ENCODE assay signal across 1 cellular context in the genomic region with DNA sequence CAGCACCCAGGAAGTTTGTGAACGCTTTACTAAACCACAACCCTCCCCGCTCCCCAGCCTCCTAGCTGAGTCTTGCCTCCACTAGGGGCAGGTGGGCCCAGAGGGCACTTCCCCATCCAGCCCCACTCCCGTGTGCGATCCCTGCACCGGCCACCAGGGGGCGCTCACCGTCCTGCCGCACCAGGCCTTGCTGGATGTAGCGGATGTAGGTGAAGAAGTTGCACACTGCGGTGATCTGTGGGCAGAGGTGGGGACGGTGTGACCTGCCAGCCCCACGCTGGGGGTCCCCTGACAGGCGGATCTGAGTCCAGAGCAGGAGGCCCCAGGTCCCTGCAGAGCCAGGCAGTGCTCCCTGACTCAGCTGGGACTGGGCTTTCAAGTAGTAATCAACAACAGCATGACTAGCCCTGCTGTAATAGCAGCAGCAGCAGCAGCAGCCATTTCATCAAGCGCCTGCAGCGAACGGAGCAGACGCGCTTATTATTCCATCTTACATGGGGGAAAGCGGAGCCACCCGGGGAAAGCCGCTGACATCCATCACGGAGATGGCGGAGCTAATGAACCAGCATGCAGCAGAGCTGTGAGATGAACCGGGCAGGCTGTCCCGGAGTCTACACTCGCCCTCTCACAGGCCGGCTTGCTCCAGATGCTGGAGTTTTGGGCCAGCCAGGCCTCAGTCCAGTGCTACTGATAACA.
TF ChIP-seq lines count a peak whose summit lies in the region.

No MANE protein-coding gene starts in this region.

TF ChIP-seq in HepG2, 621 proteins besides CTCF, POLR2A, EP300 and RAD21 (continued from another document and continues in another):
- TF ChIP-seq, protein P1, sequence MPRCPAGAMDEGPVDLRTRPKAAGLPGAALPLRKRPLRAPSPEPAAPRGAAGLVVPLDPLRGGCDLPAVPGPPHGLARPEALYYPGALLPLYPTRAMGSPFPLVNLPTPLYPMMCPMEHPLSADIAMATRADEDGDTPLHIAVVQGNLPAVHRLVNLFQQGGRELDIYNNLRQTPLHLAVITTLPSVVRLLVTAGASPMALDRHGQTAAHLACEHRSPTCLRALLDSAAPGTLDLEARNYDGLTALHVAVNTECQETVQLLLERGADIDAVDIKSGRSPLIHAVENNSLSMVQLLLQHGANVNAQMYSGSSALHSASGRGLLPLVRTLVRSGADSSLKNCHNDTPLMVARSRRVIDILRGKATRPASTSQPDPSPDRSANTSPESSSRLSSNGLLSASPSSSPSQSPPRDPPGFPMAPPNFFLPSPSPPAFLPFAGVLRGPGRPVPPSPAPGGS (CRISPR knock-in tag; IDR thresholded peaks at IDR 0.05) = no peak
- TF ChIP-seq SP140L (CRISPR knock-in tag; IDR thresholded peaks at IDR 0.05; ENCODE audit: borderline replicate concordance) = no peak
- TF ChIP-seq ZNF878 (CRISPR knock-in tag; IDR thresholded peaks at IDR 0.05) = no peak
- TF ChIP-seq EED (CRISPR knock-in tag; IDR thresholded peaks at IDR 0.05) = no peak
- no peak for TF ChIP-seq ZNF33A (CRISPR knock-in tag; IDR thresholded peaks at IDR 0.05; ENCODE audit: borderline replicate concordance)
- TF ChIP-seq, protein P2, sequence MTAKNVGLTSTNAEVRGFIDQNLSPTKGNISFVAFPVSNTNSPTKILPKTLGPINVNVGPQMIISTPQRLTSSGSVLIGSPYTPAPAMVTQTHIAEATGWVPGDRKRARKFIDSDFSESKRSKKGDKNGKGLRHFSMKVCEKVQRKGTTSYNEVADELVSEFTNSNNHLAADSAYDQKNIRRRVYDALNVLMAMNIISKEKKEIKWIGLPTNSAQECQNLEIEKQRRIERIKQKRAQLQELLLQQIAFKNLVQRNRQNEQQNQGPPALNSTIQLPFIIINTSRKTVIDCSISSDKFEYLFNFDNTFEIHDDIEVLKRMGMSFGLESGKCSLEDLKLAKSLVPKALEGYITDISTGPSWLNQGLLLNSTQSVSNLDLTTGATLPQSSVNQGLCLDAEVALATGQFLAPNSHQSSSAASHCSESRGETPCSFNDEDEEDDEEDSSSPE (CRISPR knock-in tag; IDR thresholded peaks at IDR 0.05) = no peak
- TF ChIP-seq, protein P3, sequence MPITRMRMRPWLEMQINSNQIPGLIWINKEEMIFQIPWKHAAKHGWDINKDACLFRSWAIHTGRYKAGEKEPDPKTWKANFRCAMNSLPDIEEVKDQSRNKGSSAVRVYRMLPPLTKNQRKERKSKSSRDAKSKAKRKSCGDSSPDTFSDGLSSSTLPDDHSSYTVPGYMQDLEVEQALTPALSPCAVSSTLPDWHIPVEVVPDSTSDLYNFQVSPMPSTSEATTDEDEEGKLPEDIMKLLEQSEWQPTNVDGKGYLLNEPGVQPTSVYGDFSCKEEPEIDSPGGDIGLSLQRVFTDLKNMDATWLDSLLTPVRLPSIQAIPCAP (CRISPR knock-in tag; IDR thresholded peaks at IDR 0.05; ENCODE audit: low read depth) = no peak
- no peak for TF ChIP-seq ZFP37 (CRISPR knock-in tag; IDR thresholded peaks at IDR 0.05; ENCODE audit: borderline replicate concordance)
- no peak for TF ChIP-seq ZNF264 (CRISPR knock-in tag; IDR thresholded peaks at IDR 0.05)
- TF ChIP-seq KLF9 (CRISPR knock-in tag; IDR thresholded peaks at IDR 0.05; ENCODE audit: low read depth) = no peak
- TF ChIP-seq, protein P4, sequence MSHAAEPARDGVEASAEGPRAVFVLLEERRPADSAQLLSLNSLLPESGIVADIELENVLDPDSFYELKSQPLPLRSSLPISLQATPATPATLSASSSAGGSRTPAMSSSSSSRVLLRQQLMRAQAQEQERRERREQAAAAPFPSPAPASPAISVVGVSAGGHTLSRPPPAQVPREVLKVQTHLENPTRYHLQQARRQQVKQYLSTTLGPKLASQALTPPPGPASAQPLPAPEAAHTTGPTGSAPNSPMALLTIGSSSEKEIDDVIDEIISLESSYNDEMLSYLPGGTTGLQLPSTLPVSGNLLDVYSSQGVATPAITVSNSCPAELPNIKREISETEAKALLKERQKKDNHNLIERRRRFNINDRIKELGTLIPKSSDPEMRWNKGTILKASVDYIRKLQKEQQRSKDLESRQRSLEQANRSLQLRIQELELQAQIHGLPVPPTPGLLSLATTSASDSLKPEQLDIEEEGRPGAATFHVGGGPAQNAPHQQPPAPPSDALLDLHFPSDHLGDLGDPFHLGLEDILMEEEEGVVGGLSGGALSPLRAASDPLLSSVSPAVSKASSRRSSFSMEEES (CRISPR knock-in tag; IDR thresholded peaks at IDR 0.05) = no peak
- TF ChIP-seq ZNF670 (CRISPR knock-in tag; IDR thresholded peaks at IDR 0.05; ENCODE audit: borderline replicate concordance) = no peak
- TF ChIP-seq KMT2B (CRISPR knock-in tag; IDR thresholded peaks at IDR 0.05) = 0 out of 2 replicates have a peak, but pooled peaks have one; percentile 40
- TF ChIP-seq, protein P5, sequence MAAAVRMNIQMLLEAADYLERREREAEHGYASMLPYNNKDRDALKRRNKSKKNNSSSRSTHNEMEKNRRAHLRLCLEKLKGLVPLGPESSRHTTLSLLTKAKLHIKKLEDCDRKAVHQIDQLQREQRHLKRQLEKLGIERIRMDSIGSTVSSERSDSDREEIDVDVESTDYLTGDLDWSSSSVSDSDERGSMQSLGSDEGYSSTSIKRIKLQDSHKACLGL (CRISPR knock-in tag; IDR thresholded peaks at IDR 0.05) = no peak
- TF ChIP-seq, protein P6, sequence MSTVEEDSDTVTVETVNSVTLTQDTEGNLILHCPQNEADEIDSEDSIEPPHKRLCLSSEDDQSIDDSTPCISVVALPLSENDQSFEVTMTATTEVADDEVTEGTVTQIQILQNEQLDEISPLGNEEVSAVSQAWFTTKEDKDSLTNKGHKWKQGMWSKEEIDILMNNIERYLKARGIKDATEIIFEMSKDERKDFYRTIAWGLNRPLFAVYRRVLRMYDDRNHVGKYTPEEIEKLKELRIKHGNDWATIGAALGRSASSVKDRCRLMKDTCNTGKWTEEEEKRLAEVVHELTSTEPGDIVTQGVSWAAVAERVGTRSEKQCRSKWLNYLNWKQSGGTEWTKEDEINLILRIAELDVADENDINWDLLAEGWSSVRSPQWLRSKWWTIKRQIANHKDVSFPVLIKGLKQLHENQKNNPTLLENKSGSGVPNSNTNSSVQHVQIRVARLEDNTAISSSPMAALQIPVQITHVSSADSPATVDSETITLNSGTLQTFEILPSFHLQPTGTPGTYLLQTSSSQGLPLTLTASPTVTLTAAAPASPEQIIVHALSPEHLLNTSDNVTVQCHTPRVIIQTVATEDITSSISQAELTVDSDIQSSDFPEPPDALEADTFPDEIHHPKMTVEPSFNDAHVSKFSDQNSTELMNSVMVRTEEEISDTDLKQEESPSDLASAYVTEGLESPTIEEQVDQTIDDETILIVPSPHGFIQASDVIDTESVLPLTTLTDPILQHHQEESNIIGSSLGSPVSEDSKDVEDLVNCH (CRISPR knock-in tag; IDR thresholded peaks at IDR 0.05) = no peak
- no peak for TF ChIP-seq GATA4 (IDR thresholded peaks at IDR 0.05; ENCODE audit: borderline replicate concordance, low read depth)
- peak; percentile 75; the same call in 1 of the 2 replicates for TF ChIP-seq ZNF331 (CRISPR knock-in tag; IDR thresholded peaks at IDR 0.05)
- no peak for TF ChIP-seq FOXC1 (CRISPR knock-in tag; IDR thresholded peaks at IDR 0.05; ENCODE audit: borderline replicate concordance)
- TF ChIP-seq JUNB (CRISPR knock-in tag; IDR thresholded peaks at IDR 0.05; ENCODE audit: borderline replicate concordance) = no peak
- no peak for TF ChIP-seq ZNF496 (CRISPR knock-in tag; IDR thresholded peaks at IDR 0.05; ENCODE audit: insufficient replicate concordance)
- TF ChIP-seq ZSCAN9 (CRISPR knock-in tag; IDR thresholded peaks at IDR 0.05; ENCODE audit: borderline replicate concordance) = no peak
- 0 out of 2 replicates have a peak, but pooled peaks have one; percentile 37 for TF ChIP-seq ZNF263 (CRISPR knock-in tag; IDR thresholded peaks at IDR 0.05)
- TF ChIP-seq, protein P7, sequence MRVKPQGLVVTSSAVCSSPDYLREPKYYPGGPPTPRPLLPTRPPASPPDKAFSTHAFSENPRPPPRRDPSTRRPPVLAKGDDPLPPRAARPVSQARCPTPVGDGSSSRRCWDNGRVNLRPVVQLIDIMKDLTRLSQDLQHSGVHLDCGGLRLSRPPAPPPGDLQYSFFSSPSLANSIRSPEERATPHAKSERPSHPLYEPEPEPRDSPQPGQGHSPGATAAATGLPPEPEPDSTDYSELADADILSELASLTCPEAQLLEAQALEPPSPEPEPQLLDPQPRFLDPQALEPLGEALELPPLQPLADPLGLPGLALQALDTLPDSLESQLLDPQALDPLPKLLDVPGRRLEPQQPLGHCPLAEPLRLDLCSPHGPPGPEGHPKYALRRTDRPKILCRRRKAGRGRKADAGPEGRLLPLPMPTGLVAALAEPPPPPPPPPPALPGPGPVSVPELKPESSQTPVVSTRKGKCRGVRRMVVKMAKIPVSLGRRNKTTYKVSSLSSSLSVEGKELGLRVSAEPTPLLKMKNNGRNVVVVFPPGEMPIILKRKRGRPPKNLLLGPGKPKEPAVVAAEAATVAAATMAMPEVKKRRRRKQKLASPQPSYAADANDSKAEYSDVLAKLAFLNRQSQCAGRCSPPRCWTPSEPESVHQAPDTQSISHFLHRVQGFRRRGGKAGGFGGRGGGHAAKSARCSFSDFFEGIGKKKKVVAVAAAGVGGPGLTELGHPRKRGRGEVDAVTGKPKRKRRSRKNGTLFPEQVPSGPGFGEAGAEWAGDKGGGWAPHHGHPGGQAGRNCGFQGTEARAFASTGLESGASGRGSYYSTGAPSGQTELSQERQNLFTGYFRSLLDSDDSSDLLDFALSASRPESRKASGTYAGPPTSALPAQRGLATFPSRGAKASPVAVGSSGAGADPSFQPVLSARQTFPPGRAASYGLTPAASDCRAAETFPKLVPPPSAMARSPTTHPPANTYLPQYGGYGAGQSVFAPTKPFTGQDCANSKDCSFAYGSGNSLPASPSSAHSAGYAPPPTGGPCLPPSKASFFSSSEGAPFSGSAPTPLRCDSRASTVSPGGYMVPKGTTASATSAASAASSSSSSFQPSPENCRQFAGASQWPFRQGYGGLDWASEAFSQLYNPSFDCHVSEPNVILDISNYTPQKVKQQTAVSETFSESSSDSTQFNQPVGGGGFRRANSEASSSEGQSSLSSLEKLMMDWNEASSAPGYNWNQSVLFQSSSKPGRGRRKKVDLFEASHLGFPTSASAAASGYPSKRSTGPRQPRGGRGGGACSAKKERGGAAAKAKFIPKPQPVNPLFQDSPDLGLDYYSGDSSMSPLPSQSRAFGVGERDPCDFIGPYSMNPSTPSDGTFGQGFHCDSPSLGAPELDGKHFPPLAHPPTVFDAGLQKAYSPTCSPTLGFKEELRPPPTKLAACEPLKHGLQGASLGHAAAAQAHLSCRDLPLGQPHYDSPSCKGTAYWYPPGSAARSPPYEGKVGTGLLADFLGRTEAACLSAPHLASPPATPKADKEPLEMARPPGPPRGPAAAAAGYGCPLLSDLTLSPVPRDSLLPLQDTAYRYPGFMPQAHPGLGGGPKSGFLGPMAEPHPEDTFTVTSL (CRISPR knock-in tag; IDR thresholded peaks at IDR 0.05; ENCODE audit: borderline replicate concordance) = no peak
- no peak for TF ChIP-seq NBN (conservative IDR thresholded peaks at IDR 0.05)
- TF ChIP-seq, protein P8, sequence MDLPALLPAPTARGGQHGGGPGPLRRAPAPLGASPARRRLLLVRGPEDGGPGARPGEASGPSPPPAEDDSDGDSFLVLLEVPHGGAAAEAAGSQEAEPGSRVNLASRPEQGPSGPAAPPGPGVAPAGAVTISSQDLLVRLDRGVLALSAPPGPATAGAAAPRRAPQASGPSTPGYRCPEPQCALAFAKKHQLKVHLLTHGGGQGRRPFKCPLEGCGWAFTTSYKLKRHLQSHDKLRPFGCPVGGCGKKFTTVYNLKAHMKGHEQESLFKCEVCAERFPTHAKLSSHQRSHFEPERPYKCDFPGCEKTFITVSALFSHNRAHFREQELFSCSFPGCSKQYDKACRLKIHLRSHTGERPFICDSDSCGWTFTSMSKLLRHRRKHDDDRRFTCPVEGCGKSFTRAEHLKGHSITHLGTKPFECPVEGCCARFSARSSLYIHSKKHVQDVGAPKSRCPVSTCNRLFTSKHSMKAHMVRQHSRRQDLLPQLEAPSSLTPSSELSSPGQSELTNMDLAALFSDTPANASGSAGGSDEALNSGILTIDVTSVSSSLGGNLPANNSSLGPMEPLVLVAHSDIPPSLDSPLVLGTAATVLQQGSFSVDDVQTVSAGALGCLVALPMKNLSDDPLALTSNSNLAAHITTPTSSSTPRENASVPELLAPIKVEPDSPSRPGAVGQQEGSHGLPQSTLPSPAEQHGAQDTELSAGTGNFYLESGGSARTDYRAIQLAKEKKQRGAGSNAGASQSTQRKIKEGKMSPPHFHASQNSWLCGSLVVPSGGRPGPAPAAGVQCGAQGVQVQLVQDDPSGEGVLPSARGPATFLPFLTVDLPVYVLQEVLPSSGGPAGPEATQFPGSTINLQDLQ (CRISPR knock-in tag; IDR thresholded peaks at IDR 0.05) = no peak
- TF ChIP-seq HCFC1 (IDR thresholded peaks at IDR 0.05; ENCODE audit: low read depth, low read length) = no peak
- no peak for TF ChIP-seq ISL2 (CRISPR knock-in tag; IDR thresholded peaks at IDR 0.05)
- TF ChIP-seq, protein P9, sequence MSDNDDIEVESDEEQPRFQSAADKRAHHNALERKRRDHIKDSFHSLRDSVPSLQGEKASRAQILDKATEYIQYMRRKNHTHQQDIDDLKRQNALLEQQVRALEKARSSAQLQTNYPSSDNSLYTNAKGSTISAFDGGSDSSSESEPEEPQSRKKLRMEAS (IDR thresholded peaks at IDR 0.05) = no peak
- no peak for TF ChIP-seq ZNF724P (CRISPR knock-in tag; IDR thresholded peaks at IDR 0.05; ENCODE audit: borderline replicate concordance)
- TF ChIP-seq, protein P10, sequence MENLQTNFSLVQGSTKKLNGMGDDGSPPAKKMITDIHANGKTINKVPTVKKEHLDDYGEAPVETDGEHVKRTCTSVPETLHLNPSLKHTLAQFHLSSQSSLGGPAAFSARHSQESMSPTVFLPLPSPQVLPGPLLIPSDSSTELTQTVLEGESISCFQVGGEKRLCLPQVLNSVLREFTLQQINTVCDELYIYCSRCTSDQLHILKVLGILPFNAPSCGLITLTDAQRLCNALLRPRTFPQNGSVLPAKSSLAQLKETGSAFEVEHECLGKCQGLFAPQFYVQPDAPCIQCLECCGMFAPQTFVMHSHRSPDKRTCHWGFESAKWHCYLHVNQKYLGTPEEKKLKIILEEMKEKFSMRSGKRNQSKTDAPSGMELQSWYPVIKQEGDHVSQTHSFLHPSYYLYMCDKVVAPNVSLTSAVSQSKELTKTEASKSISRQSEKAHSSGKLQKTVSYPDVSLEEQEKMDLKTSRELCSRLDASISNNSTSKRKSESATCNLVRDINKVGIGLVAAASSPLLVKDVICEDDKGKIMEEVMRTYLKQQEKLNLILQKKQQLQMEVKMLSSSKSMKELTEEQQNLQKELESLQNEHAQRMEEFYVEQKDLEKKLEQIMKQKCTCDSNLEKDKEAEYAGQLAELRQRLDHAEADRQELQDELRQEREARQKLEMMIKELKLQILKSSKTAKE (CRISPR knock-in tag; IDR thresholded peaks at IDR 0.05; ENCODE audit: borderline replicate concordance) = no peak
- TF ChIP-seq, protein P11, sequence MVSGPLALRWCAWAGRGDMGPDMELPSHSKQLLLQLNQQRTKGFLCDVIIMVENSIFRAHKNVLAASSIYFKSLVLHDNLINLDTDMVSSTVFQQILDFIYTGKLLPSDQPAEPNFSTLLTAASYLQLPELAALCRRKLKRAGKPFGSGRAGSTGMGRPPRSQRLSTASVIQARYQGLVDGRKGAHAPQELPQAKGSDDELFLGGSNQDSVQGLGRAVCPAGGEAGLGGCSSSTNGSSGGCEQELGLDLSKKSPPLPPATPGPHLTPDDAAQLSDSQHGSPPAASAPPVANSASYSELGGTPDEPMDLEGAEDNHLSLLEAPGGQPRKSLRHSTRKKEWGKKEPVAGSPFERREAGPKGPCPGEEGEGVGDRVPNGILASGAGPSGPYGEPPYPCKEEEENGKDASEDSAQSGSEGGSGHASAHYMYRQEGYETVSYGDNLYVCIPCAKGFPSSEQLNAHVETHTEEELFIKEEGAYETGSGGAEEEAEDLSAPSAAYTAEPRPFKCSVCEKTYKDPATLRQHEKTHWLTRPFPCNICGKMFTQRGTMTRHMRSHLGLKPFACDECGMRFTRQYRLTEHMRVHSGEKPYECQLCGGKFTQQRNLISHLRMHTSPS (CRISPR knock-in tag; IDR thresholded peaks at IDR 0.05; ENCODE audit: low read depth) = no peak
- no peak for TF ChIP-seq ZNF737 (CRISPR knock-in tag; IDR thresholded peaks at IDR 0.05; ENCODE audit: borderline replicate concordance)
- no peak for TF ChIP-seq SNAI1 (CRISPR knock-in tag; IDR thresholded peaks at IDR 0.05; ENCODE audit: borderline replicate concordance)
- no peak for TF ChIP-seq ZSCAN20 (CRISPR knock-in tag; IDR thresholded peaks at IDR 0.05; ENCODE audit: borderline replicate concordance)
